Comparison of ENCODE assay signal across 1 cellular context in genomic region chr15:59492389-59493377, GRCh38.
TF ChIP-seq lines count a peak whose summit lies in the region.

No MANE protein-coding gene starts in this region.

TF ChIP-seq in HepG2, 621 proteins besides CTCF, POLR2A, EP300 and RAD21 (continued from another document):
- no peak for TF ChIP-seq ATF5 (CRISPR knock-in tag; IDR thresholded peaks at IDR 0.05; ENCODE audit: low read depth)
- no peak for TF ChIP-seq ZNF510 (CRISPR knock-in tag; IDR thresholded peaks at IDR 0.05; ENCODE audit: low read depth)
- no peak for TF ChIP-seq HNRNPH1 (optimal IDR thresholded peaks at IDR 0.05; ENCODE audit: low read depth, low read length)
- 0 out of 2 replicates have a peak, but pooled peaks have one; percentile 6 for TF ChIP-seq FOSL2 (CRISPR knock-in tag; IDR thresholded peaks at IDR 0.05)
- TF ChIP-seq ZNF33B (CRISPR knock-in tag; IDR thresholded peaks at IDR 0.05): no peak
- TF ChIP-seq NFYC (CRISPR knock-in tag; IDR thresholded peaks at IDR 0.05): no peak
